Comparison of ENCODE assay signal across 1 cellular context in genomic region chr1:64969305-64970066, GRCh38.
TF ChIP-seq lines count a peak whose summit lies in the region.

No MANE protein-coding gene starts in this region.

TF ChIP-seq in GM23338, 12 proteins besides CTCF, POLR2A, EP300 and RAD21 (continued from another document):
- TF ChIP-seq STAT1 (IDR thresholded peaks at IDR 0.05; ENCODE audit: unreplicated experiment) (no peak), EZH2 (IDR thresholded peaks at IDR 0.05; ENCODE audit: low read depth, unreplicated experiment) (no peak)
TF ChIP-seq in GM23338: peak in this region for 0.
